1 cellular context compared by ENCODE assay signal in the genomic region with DNA sequence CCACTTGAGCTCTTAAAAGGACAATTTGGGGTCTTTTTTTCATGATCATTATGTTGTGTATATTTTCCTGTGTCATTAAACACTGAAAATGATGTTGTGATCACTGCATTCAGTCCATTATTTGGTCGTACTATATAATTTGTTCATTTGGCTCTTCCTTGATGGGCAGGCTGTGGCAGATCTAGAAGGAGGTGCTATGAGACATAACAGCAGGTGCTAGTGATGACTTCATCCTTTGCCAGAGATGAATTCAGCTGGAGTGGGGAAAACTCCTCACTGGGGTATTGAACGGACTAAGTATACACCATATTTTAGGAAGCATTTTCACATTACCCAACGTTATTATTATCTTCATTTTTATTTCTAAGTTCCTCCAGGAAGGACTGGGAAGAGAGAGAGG.
TF ChIP-seq lines count a peak whose summit lies in the region.

No MANE protein-coding gene starts in this region.

TF ChIP-seq in GM23338, 12 proteins besides CTCF, POLR2A, EP300 and RAD21 (continued from another document):
- TF ChIP-seq, protein P1, sequence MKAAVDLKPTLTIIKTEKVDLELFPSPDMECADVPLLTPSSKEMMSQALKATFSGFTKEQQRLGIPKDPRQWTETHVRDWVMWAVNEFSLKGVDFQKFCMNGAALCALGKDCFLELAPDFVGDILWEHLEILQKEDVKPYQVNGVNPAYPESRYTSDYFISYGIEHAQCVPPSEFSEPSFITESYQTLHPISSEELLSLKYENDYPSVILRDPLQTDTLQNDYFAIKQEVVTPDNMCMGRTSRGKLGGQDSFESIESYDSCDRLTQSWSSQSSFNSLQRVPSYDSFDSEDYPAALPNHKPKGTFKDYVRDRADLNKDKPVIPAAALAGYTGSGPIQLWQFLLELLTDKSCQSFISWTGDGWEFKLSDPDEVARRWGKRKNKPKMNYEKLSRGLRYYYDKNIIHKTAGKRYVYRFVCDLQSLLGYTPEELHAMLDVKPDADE (IDR thresholded peaks at IDR 0.05): no peak
- no peak for TF ChIP-seq EZH2 (IDR thresholded peaks at IDR 0.05; ENCODE audit: low read depth, unreplicated experiment)
- no peak for TF ChIP-seq STAT1 (IDR thresholded peaks at IDR 0.05; ENCODE audit: unreplicated experiment)
- TF ChIP-seq EZH2phosphoT487 (IDR thresholded peaks at IDR 0.05; ENCODE audit: unreplicated experiment): no peak
- TF ChIP-seq JUNB (IDR thresholded peaks at IDR 0.05; ENCODE audit: unreplicated experiment): no peak
TF ChIP-seq in GM23338: peak in this region for 0.
